Comparison of ENCODE assay signal across 20 cellular contexts in the genomic region with DNA sequence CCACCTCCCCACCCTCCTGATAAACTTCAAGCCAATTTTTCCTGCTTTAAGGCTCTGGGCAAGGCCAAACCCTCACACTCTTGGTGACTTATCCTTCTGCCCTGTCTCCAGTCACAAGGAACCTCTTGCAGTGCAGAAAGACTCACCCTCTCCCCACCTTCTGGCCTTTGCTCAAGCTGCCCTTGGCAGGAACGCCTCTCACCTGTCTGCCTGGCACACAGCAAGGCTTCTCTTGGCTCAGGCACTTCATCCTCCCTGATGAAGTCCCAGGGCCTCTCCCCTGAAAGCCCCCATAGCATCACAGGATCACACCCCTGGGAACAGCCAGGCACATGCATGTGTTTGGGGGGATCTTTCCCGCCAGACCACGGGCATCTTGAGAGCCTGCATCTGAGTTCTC.
"Had no signal": no experiment of that assay in that cellular context is flagged by ENCODE, and none has a peak within 500 bp of the region (broad histone marks: within the 10 kb centered on the region; RNA-seq: fewer than 3 reads in every experiment).

No MANE protein-coding gene starts in this region.

- H3K4me3 ChIP-seq: dorsolateral prefrontal cortex, gastrocnemius medialis, lung, mucosa of descending colon, pancreas, spleen, transverse colon, vagina had no signal

- H3K4me1 ChIP-seq: gastrocnemius medialis, pancreas, spleen, transverse colon, vagina had no signal

- H3K27me3 ChIP-seq: dorsolateral prefrontal cortex, gastrocnemius medialis, pancreas, spleen, transverse colon, vagina had no signal

- H3K9me3 ChIP-seq: gastrocnemius medialis, neutrophil, pancreas had no signal

- H3K36me3 ChIP-seq: gastrocnemius medialis, neutrophil, pancreas, spleen, transverse colon, vagina had no signal

- ATAC-seq: esophagus mucosa; gastrocnemius medialis; left lobe of liver; mucosa of descending colon; natural killer cell treated with Interleukin-12 subunit alpha and Interleukin-12 subunit beta and Interleukin-15 and Interleukin-18, amount 100 ng/mL, for 72 hours; pancreas; sciatic nerve; stimulated activated memory B cell treated with anti-CD40 and anti-IgM and Interleukin-4, amounts not matched to agents 10 μg/mL and 1 μg/mL and 100 μg/mL, for 72 hours; stimulated activated naive CD8-positive, alpha-beta T cell treated with anti-CD3 and anti-CD28 coated beads, Interleukin-15, Interleukin-2, amounts not matched to agents 100 U/mL and 50 U/mL, for 24 hours had no signal

- H3K27ac ChIP-seq: dorsolateral prefrontal cortex, epithelial cell of prostate, gastrocnemius medialis, neutrophil, pancreas, spleen, transverse colon, vagina had no signal

- DNase-seq: effector CD4-positive, alpha-beta T cell; foreskin fibroblast; gastrocnemius medialis; mucosa of descending colon; naive B cell; pancreas; spleen; stimulated activated CD4-positive, alpha-beta T cell treated with anti-CD3 and anti-CD28 coated beads, Interleukin-4, amount 100 ng/mL, for 4 hours; stimulated activated naive CD8-positive, alpha-beta T cell treated with anti-CD3 and anti-CD28 coated beads, Interleukin-15, Interleukin-2, amounts not matched to agents 100 U/mL and 50 U/mL, for 24 hours; transverse colon had no signal
